ENCODE assay signal across 27 cellular contexts in genomic region chr6:121984956-121985355, GRCh38.
"Had no signal": no experiment of that assay in that cellular context is flagged by ENCODE, and none has a peak within 500 bp of the region (broad histone marks: within the 10 kb centered on the region; RNA-seq: fewer than 3 reads in every experiment).

No MANE protein-coding gene starts in this region.

- ATAC-seq: activated CD4-positive, alpha-beta T cell treated with anti-CD3 and anti-CD28 coated beads for 36 hours; activated T-helper 17 cell treated with anti-CD3 and anti-CD28 coated beads, Interleukin-2, amount 50 U/mL, for 72 hours; PC-3; T-helper 17 cell had no signal

- H3K9ac ChIP-seq: KMS-11 had no signal

- H3K27me3 Mint-ChIP-seq: activated CD4-positive, alpha-beta memory T cell treated with anti-CD3 and anti-CD28 coated beads, Interleukin-2, amount 10 ng/mL, durations not matched to agents 7 days and 5 days; activated CD4-positive, alpha-beta T cell treated with anti-CD3 and anti-CD28 coated beads for 36 hours; activated naive CD8-positive, alpha-beta T cell; activated T-helper 17 cell treated with anti-CD3 and anti-CD28 coated beads, Interleukin-2, amount 50 U/mL, for 72 hours; brain; T-helper 17 cell had no signal

- DNase-seq: activated CD4-positive, alpha-beta memory T cell treated with anti-CD3 and anti-CD28 coated beads, Interleukin-2, amount 10 ng/mL, durations not matched to agents 7 days and 5 days; activated CD4-positive, alpha-beta T cell treated with anti-CD3 and anti-CD28 coated beads for 36 hours; activated CD4-positive, alpha-beta T cell treated with anti-CD3 and anti-CD28 coated beads, Interleukin-2, amount 50 U/mL, for 1 hour; activated gamma-delta T cell; activated naive CD4-positive, alpha-beta T cell treated with anti-CD3 and anti-CD28 coated beads for 36 hours; activated T-cell treated with anti-CD3 and anti-CD28 coated beads for 4 hours; activated T-cell treated with anti-CD3 and anti-CD28 coated beads, Interleukin-2, amount 50 U/mL, for 48 hours; amygdala; MV-4-11; NCI-H1105; NCI-H1436; NCI-H1694 treated with DMSO at 0.1 percent for 48 hours; NCI-H2029 treated with DMSO at 0.1 percent for 48 hours; NCI-H345; NCI-H510A; NCI-H526 treated with DMSO at 0.1 percent for 48 hours; PC-3; SHP77 treated with DMSO at 0.1 percent for 48 hours; T-helper 17 cell; T1000 had no signal

- H3K4me1 Mint-ChIP-seq: activated CD4-positive, alpha-beta memory T cell treated with anti-CD3 and anti-CD28 coated beads, Interleukin-2, amount 10 ng/mL, durations not matched to agents 7 days and 5 days; activated CD4-positive, alpha-beta T cell treated with anti-CD3 and anti-CD28 coated beads for 36 hours; activated T-helper 17 cell treated with anti-CD3 and anti-CD28 coated beads, Interleukin-2, amount 50 U/mL, for 72 hours; brain; T-helper 17 cell had no signal

- H3K36me3 Mint-ChIP-seq: activated naive CD8-positive, alpha-beta T cell; brain had no signal

- H3K4me2 ChIP-seq: KMS-11 had no signal

- H3K27ac Mint-ChIP-seq: activated CD4-positive, alpha-beta memory T cell treated with anti-CD3 and anti-CD28 coated beads, Interleukin-2, amount 10 ng/mL, durations not matched to agents 7 days and 5 days; activated CD4-positive, alpha-beta T cell treated with anti-CD3 and anti-CD28 coated beads for 36 hours; activated naive CD4-positive, alpha-beta T cell treated with anti-CD3 and anti-CD28 coated beads for 36 hours; activated naive CD8-positive, alpha-beta T cell; activated T-helper 17 cell treated with anti-CD3 and anti-CD28 coated beads, Interleukin-2, amount 50 U/mL, for 72 hours; brain; T-helper 17 cell had no signal

- H3K27ac ChIP-seq: KMS-11 had no signal

- H3K4me3 Mint-ChIP-seq: activated CD4-positive, alpha-beta memory T cell treated with anti-CD3 and anti-CD28 coated beads, Interleukin-2, amount 10 ng/mL, durations not matched to agents 7 days and 5 days; activated CD4-positive, alpha-beta T cell treated with anti-CD3 and anti-CD28 coated beads for 36 hours; activated naive CD4-positive, alpha-beta T cell treated with anti-CD3 and anti-CD28 coated beads for 36 hours; activated naive CD8-positive, alpha-beta T cell; activated T-helper 17 cell treated with anti-CD3 and anti-CD28 coated beads, Interleukin-2, amount 50 U/mL, for 72 hours; brain; T-helper 17 cell had no signal

- FAIRE-seq: astrocyte, RCC 7860, TTC549 had no signal
